In genomic region chrX:154458116-154458953, GRCh38 we compare ENCODE assay signal across 8 cellular contexts. TPM values are rescaled to one million over a fixed set of nuclear protein-coding genes. Genes with fewer than 3 reads are reported as not detected.
DNase-seq lines count a peak whose midpoint lies in the region; ATAC-seq and TF ChIP-seq lines count a peak whose summit lies in the region.

Gene PLXNA3 (plus strand): TSS chrX:154458281. CDS start chrX:154460184, 1,903 bp downstream.

- CTCF ChIA-PET in CD8-positive, alpha-beta T cell (lab: Charles Lee), result no interaction called here

- no peak within 1 kb of the TSS; the same call in 1 of the 2 replicates for H3K9ac ChIP-seq in KMS-11

- TF ChIP-seq CTCF in CD8-positive, alpha-beta T cell (IDR thresholded peaks at IDR 0.05), result no peak
- TF ChIP-seq CTCF in KMS-11 (conservative IDR thresholded peaks at IDR 0.05; ENCODE audit: low read depth, low read length), result no peak

- WGBS in mesodermal cell (ENCODE audit: insufficient coverage in 2 of 2), 2 experiments, result 0% methylated on average over 11 to 18 of the region's 88 CpGs

- POLR2A ChIA-PET in CD8-positive, alpha-beta T cell (lab: Charles Lee), result interaction anchor here (1.0 to 2.8 kb wide), 8 partner anchors 17 to 149 kb away, joined by 3 to 9 read pairs (median 4); partner anchors contain the start of genes ATP6AP1, FAM3A, RPL10 and SLC10A3

- no peaks in the 10 kb centered on the region for H3K79me2 ChIP-seq in KMS-11 (ENCODE audit: insufficient read depth, low read depth)

- H3K36me3 Mint-ChIP-seq in CD8-positive, alpha-beta T cell, result peaks cover 22% of the 10 kb centered on the region
- H3K36me3 Mint-ChIP-seq in effector memory CD8-positive, alpha-beta T cell (ENCODE audit: insufficient read depth), result peaks cover 30% of the 10 kb centered on the region

- H3K27ac Mint-ChIP-seq in CD8-positive, alpha-beta T cell, result peak within 1 kb of the TSS; percentile 94
- peak within 1 kb of the TSS; percentile 92 to 99 for H3K27ac Mint-ChIP-seq in effector memory CD8-positive, alpha-beta T cell

- peak; percentile 44 to 86 (median 62) for DNase-seq in CD8-positive, alpha-beta T cell
- peak; percentile 55 for DNase-seq in activated CD4-positive, alpha-beta T cell treated with anti-CD3 and anti-CD28 coated beads, Interleukin-2, amount 50 U/mL, for 4 hours
- DNase-seq in effector memory CD8-positive, alpha-beta T cell, result peak; percentile 63 to 72 (median 68)
- DNase-seq in stimulated activated CD8-positive, alpha-beta memory T cell treated with anti-CD3 and anti-CD28 coated beads, Interleukin-4, amount 100 ng/mL, for 24 hours (ENCODE audit: low read depth), result peak; percentile 50
- no peak for DNase-seq in NCI-H2029 treated with DMSO at 0.1 percent for 48 hours (lab: John Stamatoyannopoulos, UW)

- no peaks in the 10 kb centered on the region for H3K27me3 Mint-ChIP-seq in CD8-positive, alpha-beta T cell (ENCODE audit: low read depth)
- no peaks in the 10 kb centered on the region for H3K27me3 Mint-ChIP-seq in effector memory CD8-positive, alpha-beta T cell

- H3K27ac ChIP-seq in CD8-positive, alpha-beta T cell (ENCODE audit: low read depth, low read length), result peak within 1 kb of the TSS; percentile 33
- H3K27ac ChIP-seq in KMS-11 (no peak within 1 kb of the TSS), mesodermal cell (ENCODE audit: low read depth, low read length, severe bottlenecking) (no peak within 1 kb of the TSS)

- H3K36me3 ChIP-seq in CD8-positive, alpha-beta T cell (ENCODE audit: insufficient read depth, low read length), result no peaks in the 10 kb centered on the region
- H3K36me3 ChIP-seq in KMS-11 (ENCODE audit: insufficient read depth) (no peaks in the 10 kb centered on the region), mesodermal cell (ENCODE audit: control insufficient read depth, insufficient read depth, low read length) (peaks cover 26% of the 10 kb centered on the region)

- no peaks in the 10 kb centered on the region for H3K27me3 ChIP-seq in CD8-positive, alpha-beta T cell (ENCODE audit: insufficient read depth, low read length)
- no peaks in the 10 kb centered on the region for H3K27me3 ChIP-seq in KMS-11 (ENCODE audit: insufficient read depth, low read depth)

- H3K4me1 Mint-ChIP-seq in CD8-positive, alpha-beta T cell (ENCODE audit: low read depth), result peaks cover 9% of the 10 kb centered on the region
- peaks cover 10 to 16% of the 10 kb centered on the region in 2 donors for H3K4me1 Mint-ChIP-seq in effector memory CD8-positive, alpha-beta T cell (ENCODE audit: low read depth in 2 of 2)

- no peaks in the 10 kb centered on the region for H4K20me1 ChIP-seq in KMS-11 (ENCODE audit: insufficient read depth)

- peaks cover 5% of the 10 kb centered on the region for H3K4me1 ChIP-seq in CD8-positive, alpha-beta T cell (ENCODE audit: insufficient read depth, low read length)
- H3K4me1 ChIP-seq in KMS-11 (ENCODE audit: low read depth, poor library complexity, severe bottlenecking) (peaks cover 4% of the 10 kb centered on the region), mesodermal cell (ENCODE audit: control insufficient read depth, insufficient read depth, low read length, poor library complexity, severe bottlenecking) (no peaks in the 10 kb centered on the region)

- intact Hi-C loops in CD8-positive, alpha-beta T cell (cut with DNase I, micrococcal nuclease), result loop anchor here (1.0 to 2.0 kb wide), 4 partner anchors 20 to 32 kb away; partner anchors contain the start of genes SLC10A3 (in 2 of the 2), GDI1 (in 1 of the 2) and LAGE3 (in 1 of the 2)

- H3K4me3 ChIP-seq in CD8-positive, alpha-beta T cell (ENCODE audit: low read depth, low read length), result peak within 1 kb of the TSS; percentile 43
- no peak within 1 kb of the TSS for H3K4me3 ChIP-seq in KMS-11 (IDR thresholded peaks at IDR 0.05; ENCODE audit: insufficient read depth, low read depth, low read length)
- peak within 1 kb of the TSS; percentile 66 for H3K4me3 ChIP-seq in mesodermal cell (ENCODE audit: extremely low read depth, insufficient read depth, low read length, poor library complexity, severe bottlenecking)

- H2AFZ ChIP-seq in KMS-11 (ENCODE audit: low read depth), result peak within 1 kb of the TSS; percentile 66

- peak within 1 kb of the TSS; percentile 66 for H3K4me2 ChIP-seq in KMS-11

- peak within 1 kb of the TSS; percentile 96 for H3K4me3 Mint-ChIP-seq in CD8-positive, alpha-beta T cell
- H3K4me3 Mint-ChIP-seq in effector memory CD8-positive, alpha-beta T cell, result peak within 1 kb of the TSS; percentile 95 to 100

- peak; percentile 77 for ATAC-seq in CD8-positive, alpha-beta T cell
- peak; percentile 61 for ATAC-seq in GM21390 (IDR thresholded peaks at IDR 0.05; ENCODE audit: unreplicated experiment)
- ATAC-seq in effector memory CD8-positive, alpha-beta T cell (replicated peaks), result peak; percentile 81

- H3K9me3 ChIP-seq in CD8-positive, alpha-beta T cell (ENCODE audit: low read length), result no peaks in the 10 kb centered on the region
- H3K9me3 ChIP-seq in mesodermal cell (ENCODE audit: control insufficient read depth, low read length), result no peaks in the 10 kb centered on the region

- H3K9me3 Mint-ChIP-seq in CD8-positive, alpha-beta T cell, result no peaks in the 10 kb centered on the region
- no peaks in the 10 kb centered on the region for H3K9me3 Mint-ChIP-seq in effector memory CD8-positive, alpha-beta T cell

RNA-seq across cellular contexts. Expression of gene PLXNA3, which starts in this region (rescaled TPM):
- total RNA-seq in CD8-positive, alpha-beta T cell, result 10 to 100 TPM; 46.7 to 52.1 TPM
- 45.2 TPM for polyA plus RNA-seq in mesodermal cell (2013, experiment 1 of 2)
- 47.4 TPM for polyA plus RNA-seq in mesodermal cell (2013, experiment 2 of 2)
